Comparison of ENCODE assay signal across 8 cellular contexts in genomic region chr22:41998361-41999261, GRCh38. TPM values are rescaled to one million over a fixed set of nuclear protein-coding genes. Genes with fewer than 3 reads are reported as not detected.
A peak's percentile ranks its signal among the peaks of the same experiment; 100 is the strongest.
DNase-seq lines count a peak whose midpoint lies in the region; ATAC-seq, FAIRE-seq and TF ChIP-seq lines count a peak whose summit lies in the region.

WBP2NL (plus strand) TSS chr22:41998788; CDS start chr22:41998819, 31 bp downstream.

- RAD21 ChIA-PET in GM12878 (lab: Charles Lee; ENCODE audit: unreplicated experiment) = no interaction called here

- ATAC-seq in A549 (peak; percentile 86 to 88), GM12878 (peak; percentile 92)

- DNase-seq in A549 (ENCODE audit: low read depth in 1 of 2, low spot score in 1 of 2) = peak; percentile 78 to 90
- peak; percentile 73 for DNase-seq in GM19239 (ENCODE audit: insufficient read length, low spot score)
- DNase-seq in HT-29 (ENCODE audit: low spot score) = peak; percentile 63
- peak; percentile 78 for DNase-seq in T-helper 9 cell
- DNase-seq in GM12878 (ENCODE audit: low read depth, low spot score) = peak; percentile 58
- DNase-seq in iPS-NIHi11 (ENCODE audit: low spot score) = peak; percentile 76
- DNase-seq in stimulated activated CD4-positive, alpha-beta T cell treated with anti-CD3 and anti-CD28 coated beads, Interleukin-15, amount 100 ng/mL, for 1 hour (ENCODE audit: low read depth in 1 of 2, low spot score in 1 of 2) = peak; percentile 76 to 77
- no peak for DNase-seq in NCI-H510A treated with DMSO at 0.1 percent for 48 hours (lab: John Stamatoyannopoulos, UW)

- H3K9ac ChIP-seq in GM12878 (ENCODE audit: control insufficient read depth, insufficient read depth, low read length) = peak within 1 kb of the TSS; percentile 67; the same call in 1 of the 2 replicates

- H3K79me2 ChIP-seq in GM12878 (ENCODE audit: control insufficient read depth, insufficient read depth, low read length) = peaks cover 5% of the 10 kb centered on the region

- H3K4me1 ChIP-seq in A549 (peaks cover 3% of the 10 kb centered on the region; the same call in 1 of the 3 replicates), GM12878 (ENCODE audit: control insufficient read depth, insufficient read depth, low read length) (peaks cover 32% of the 10 kb centered on the region)

- FAIRE-seq in A549 (lab: Jason Lieb, UNC) (no peak), GM19239 (lab: Jason Lieb, UNC) (peak; percentile 91), GM12878 (lab: Jason Lieb, UNC) (peak; percentile 91)

- intact Hi-C loops in GM12878 (cut with micrococcal nuclease; ENCODE audit: unreplicated experiment) = no loop called here

- in situ Hi-C loops in GM12878 (cut with MboI) = no loop called here

- H3K4me2 ChIP-seq in A549 (peak within 1 kb of the TSS; percentile 80), GM12878 (ENCODE audit: control insufficient read depth, insufficient read depth) (peak within 1 kb of the TSS; percentile 88)

- H3K27ac ChIP-seq in A549 (peak within 1 kb of the TSS; percentile 76 to 82), GM12878 (ENCODE audit: control insufficient read depth, insufficient read depth) (peak within 1 kb of the TSS; percentile 78)

- CTCF ChIA-PET in A549 (lab: Yijun Ruan, JAX) (interaction anchor here (1.2 kb wide), 1 partner anchor 301 kb away, joined by 3 read pairs; no protein-coding TSS in a partner anchor), GM12878 (lab: Yijun Ruan, JAX) (interaction anchor here (0.6 to 1.2 kb wide), 3 partner anchors 46 to 114 kb away, joined by 3 to 5 read pairs (median 3); partner anchors contain the start of gene NDUFA6)

- H4K20me1 ChIP-seq in GM12878 (ENCODE audit: control insufficient read depth, insufficient read depth) = no peaks in the 10 kb centered on the region

- peaks cover 12% of the 10 kb centered on the region for H3K9me3 ChIP-seq in A549
- no peaks in the 10 kb centered on the region; the same call in 1 of the 3 replicates for H3K9me3 ChIP-seq in GM12878 (replicated peaks; ENCODE audit: control insufficient read depth, insufficient read depth, low read length)

- peak within 1 kb of the TSS; percentile 97 for H2AFZ ChIP-seq in GM12878 (ENCODE audit: control insufficient read depth, low read depth, low read length)

- H3K36me3 ChIP-seq in GM12878 (ENCODE audit: control insufficient read depth in 2 of 2, insufficient read depth in 2 of 2, low read length in 1 of 2) = no peaks in the 10 kb centered on the region

- no TSS peak for BruUV-seq in GM12878 (replicated peaks; lab: Mats Ljungman, UMichigan)

- peak; percentile 48; the same call in 1 of the 2 replicates for TF ChIP-seq POLR2A in A549 (IDR thresholded peaks at IDR 0.05; ENCODE audit: low read length)
- peak; percentile 96 for TF ChIP-seq POLR2A in GM12878 (IDR thresholded peaks at IDR 0.05; ENCODE audit: low read depth, low read length)

- TF ChIP-seq CTCF in A549 (IDR thresholded peaks at IDR 0.05) = no peak
- TF ChIP-seq CTCF in GM12878 (IDR thresholded peaks at IDR 0.05 in 2 of 3, conservative IDR thresholded peaks at IDR 0.05 in 1 of 3; ENCODE audit: control insufficient read depth in 2 of 3, extremely low read depth in 1 of 3, insufficient read depth in 1 of 3, low read depth in 3 of 3, low read length in 3 of 3) = no peak

- no peak for TF ChIP-seq EP300 in A549 (IDR thresholded peaks at IDR 0.05)
- TF ChIP-seq EP300 in GM12878 (IDR thresholded peaks at IDR 0.05; ENCODE audit: borderline replicate concordance in 1 of 2, control insufficient read depth in 1 of 2, low read depth in 2 of 2, low read length in 2 of 2) = no peak

- SMC1A ChIA-PET in GM12878 (lab: Charles Lee; ENCODE audit: uncharacterized antibody, unreplicated experiment) = no interaction called here

- TF ChIP-seq RAD21 in A549 (conservative IDR thresholded peaks at IDR 0.05 in 1 of 2, IDR thresholded peaks at IDR 0.05 in 1 of 2) = no peak
- no peak for TF ChIP-seq RAD21 in GM12878 (IDR thresholded peaks at IDR 0.05; ENCODE audit: insufficient read depth, low read depth, low read length)

- 24% methylated on average over 15 of the region's 71 CpGs for WGBS in A549 (ENCODE audit: missing lambda C conversion rate)
- whole genome bisulfite sequencing in GM12878 (ENCODE audit: insufficient coverage, insufficient replicate concordance, low lambda C conversion rate, missing lambda C conversion rate) = 16% methylated on average over 57 of the region's 71 CpGs

- no peaks in the 10 kb centered on the region for H3K27me3 ChIP-seq in GM12878 (replicated peaks in 1 of 2; ENCODE audit: control insufficient read depth in 2 of 2, insufficient read depth in 2 of 2, low read length in 1 of 2)

- POLR2A ChIA-PET in A549 (lab: Yijun Ruan, JAX) = interaction anchor here (0.6 to 1.2 kb wide), 9 partner anchors 12 to 472 kb away, joined by 3 to 5 read pairs (median 3); partner anchors contain the start of genes NDUFA6 and SMDT1
- POLR2A ChIA-PET in GM12878 (lab: Charles Lee) = interaction anchor here (0.6 kb wide), 2 partner anchors 48 to 66 kb away, joined by 3 to 6 read pairs; no protein-coding TSS in a partner anchor

- H3K4me3 ChIP-seq in A549 = peak within 1 kb of the TSS; percentile 58
- peak within 1 kb of the TSS; percentile 73 for H3K4me3 ChIP-seq in GM12878

TF ChIP-seq in A549, 52 proteins besides CTCF, POLR2A, EP300 and RAD21 (continues in another document):
- TF ChIP-seq JUNB (IDR thresholded peaks at IDR 0.05) (no peak), MAX (IDR thresholded peaks at IDR 0.05) (peak; percentile 91), NR3C1 (IDR thresholded peaks at IDR 0.05) (no peak), PHF8 (IDR thresholded peaks at IDR 0.05; ENCODE audit: borderline replicate concordance, low read depth) (peak; percentile 54; the same call in 1 of the 2 replicates), HOXB5 (CRISPR knock-in tag; IDR thresholded peaks at IDR 0.05) (no peak), E2F6 (IDR thresholded peaks at IDR 0.05; ENCODE audit: borderline replicate concordance, low read depth) (peak; percentile 97), CBX2 (IDR thresholded peaks at IDR 0.05; ENCODE audit: borderline replicate concordance, low read depth) (no peak), JUN (IDR thresholded peaks at IDR 0.05) (peak in 1 of 2 experiments; percentile 27; a peak in 1 of 5 replicates), MYC (IDR thresholded peaks at IDR 0.05; ENCODE audit: borderline replicate concordance, low read length) (no peak)

TF ChIP-seq in GM12878, 131 proteins besides CTCF, POLR2A, EP300 and RAD21 (continues in another document):
- TF ChIP-seq ZNF384 (IDR thresholded peaks at IDR 0.05; ENCODE audit: borderline replicate concordance, low read depth, low read length) = no peak
- no peak for TF ChIP-seq SUPT20H (IDR thresholded peaks at IDR 0.05; ENCODE audit: borderline replicate concordance, control insufficient read depth, low read depth, low read length)
- no peak for TF ChIP-seq PRDM15 (CRISPR knock-in tag; IDR thresholded peaks at IDR 0.05)
- TF ChIP-seq JUNB (IDR thresholded peaks at IDR 0.05) = no peak

RNA-seq across cellular contexts. Expression of gene WBP2NL, which starts in this region (rescaled TPM):
- polyA plus RNA-seq in A549 (2011; rRNA removed) = 0.08 and 0.14 TPM in 2 replicates
- polyA plus RNA-seq in A549 (2012; cell fraction: cytosol; rRNA removed) = 0.07 TPM in 1 of 2 replicates, not detected in the other
- 0.06 TPM in 1 of 2 replicates, not detected in the other for polyA plus RNA-seq in A549 (2012; cell fraction: nucleus; rRNA removed)
- 0.08 to 0.12 TPM (median 0.10 TPM) in 3 replicates for polyA plus RNA-seq in A549 (2017; fragmentation: RNase III; extraction: RNeasy Plus Mini Kit Qiagen cat#74134 plus additional on column Dnase treatment)
- 0.34 TPM in 1 of 2 replicates, not detected in the other for polyA minus RNA-seq in A549 (2011; rRNA and poly(A)+ RNA removed)
- total RNA-seq in HT-29 (2014; rRNA removed; shearing (Covaris generic)) = not detected in 2 replicates
- 6.0 and 8.9 TPM in 2 replicates for total RNA-seq in GM12878 (2013; cell fraction: nucleolus; rRNA removed)
- total RNA-seq in GM12878 (2014; rRNA removed) = 0.65 and 1.1 TPM in 2 replicates
- total RNA-seq in GM12878 (2014; rRNA removed; fragmentation: Illumina TruSeq; extraction: Trizol) = 1.3 and 1.4 TPM in 2 replicates
- total RNA-seq in GM12878 (2021) = 1.5 and 1.8 TPM in 2 replicates
- polyA plus RNA-seq in GM12878 (2011; ENCODE audit: low read depth) = 1.4 TPM
- polyA plus RNA-seq in GM12878 (2011; rRNA removed) = 0.46 and 0.88 TPM in 2 replicates
- polyA plus RNA-seq in GM12878 (2011; cell fraction: cytosol; rRNA removed) = 0.25 and 0.40 TPM in 2 replicates
- polyA plus RNA-seq in GM12878 (2011; cell fraction: nucleus; rRNA removed) = 0.70 and 0.90 TPM in 2 replicates
- 1.3 and 1.9 TPM in 2 replicates for polyA plus RNA-seq in GM12878 (2012)
- polyA plus RNA-seq in GM12878 (2014; fragmentation: Illumina TruSeq; extraction: Trizol) = 1.7 and 2.8 TPM in 2 replicates
- polyA plus RNA-seq in GM12878 (2014; fragmentation: Nextera tagmentation; extraction: Ambion mirVana) = 1 to 10 TPM; 1.3 to 1.6 TPM
- polyA plus RNA-seq in GM12878 (2014; rRNA removed) = 0.70 and 1.9 TPM in 2 replicates
- 1 to 10 TPM in 1 of 2 experiments, under 1 TPM in 1; 0.90 to 1.3 TPM for polyA plus RNA-seq in GM12878 (2016; fragmentation: Nextera tagmentation; extraction: Ambion mirVana)
- 0.51 and 0.82 TPM in 2 replicates for polyA minus RNA-seq in GM12878 (2011; rRNA and poly(A)+ RNA removed)
- polyA minus RNA-seq in GM12878 (2011; cell fraction: cytosol; rRNA and poly(A)+ RNA removed) = not detected in 2 replicates
- 0.48 and 0.57 TPM in 2 replicates for polyA minus RNA-seq in GM12878 (2011; cell fraction: nucleus; rRNA and poly(A)+ RNA removed)

Comparison
In these comparisons a context has a peak if more than half of its experiments do, and no peak if none do; other contexts are left out.
1. Peak in DNase-seq, ATAC-seq, H3K4me3 ChIP-seq, H3K27ac ChIP-seq and H3K4me2 ChIP-seq in A549; RNA of the gene not detected or under 1 TPM.
2. Peak in DNase-seq in HT-29; RNA of the gene not detected or under 1 TPM.
3. Of the 24 proteins assayed by ChIP-seq in both GM12878 and A549: peak only in GM12878: none; only in A549: none; in both: MAX, POLR2A and USF2; in neither: 20; mixed calls (peak in some experiments, not most) for 1.